25 cellular contexts compared by ENCODE assay signal in the genomic region with DNA sequence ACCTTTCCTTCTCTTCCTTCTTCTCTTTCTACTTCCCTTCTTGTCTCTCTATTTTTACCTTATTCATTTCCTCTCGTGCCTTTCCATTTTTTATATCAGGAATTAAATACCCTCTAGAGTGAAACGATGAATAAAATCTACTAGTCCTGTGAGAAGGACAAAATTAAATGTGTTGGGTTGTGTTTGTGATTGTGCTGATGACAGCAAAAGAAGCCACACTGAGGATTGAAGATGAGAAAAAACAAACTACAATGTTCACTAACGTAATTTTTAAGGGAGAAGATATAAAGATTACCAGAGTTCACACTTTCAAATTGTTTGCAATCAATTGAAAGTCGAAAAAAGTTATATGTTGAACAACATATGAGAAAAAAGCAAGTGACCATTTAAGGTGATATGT.
"Had no signal": no experiment of that assay in that cellular context is flagged by ENCODE, and none has a peak within 500 bp of the region (broad histone marks: within the 10 kb centered on the region; RNA-seq: fewer than 3 reads in every experiment).

No MANE protein-coding gene starts in this region.

- ATAC-seq: effector memory CD8-positive, alpha-beta T cell; esophagus mucosa; foreskin keratinocyte; gastrocnemius medialis; gastroesophageal sphincter; heart left ventricle; heart right ventricle had no signal

- H3K36me3 ChIP-seq: colonic mucosa, esophagus muscularis mucosa, esophagus squamous epithelium, gastrocnemius medialis, gastroesophageal sphincter, heart left ventricle, heart right ventricle had no signal

- H3K9me3 Mint-ChIP-seq: dendritic cell treated with granulocyte-macrophage colony-stimulating factor and Interleukin-4, amounts not matched to agents 40 ng/mL and 50 ng/mL, for 4 days; endodermal cell had no signal

- H3K27me3 ChIP-seq: colonic mucosa, dorsolateral prefrontal cortex, esophagus muscularis mucosa, esophagus squamous epithelium, foreskin keratinocyte, gastrocnemius medialis, gastroesophageal sphincter, heart left ventricle, heart right ventricle had no signal

- H3K9me3 ChIP-seq: colonic mucosa, esophagus muscularis mucosa, esophagus squamous epithelium, gastrocnemius medialis, gastroesophageal sphincter, heart left ventricle, heart right ventricle had no signal

- H3K4me3 Mint-ChIP-seq: dendritic cell treated with granulocyte-macrophage colony-stimulating factor and Interleukin-4, amounts not matched to agents 40 ng/mL and 50 ng/mL, for 4 days; effector memory CD8-positive, alpha-beta T cell; endodermal cell had no signal

- H3K4me3 ChIP-seq: colonic mucosa, coronary artery, dorsolateral prefrontal cortex, esophagus muscularis mucosa, esophagus squamous epithelium, gastrocnemius medialis, gastroesophageal sphincter, heart left ventricle, heart right ventricle had no signal

- DNase-seq: colonic mucosa; cortex of kidney; dermis blood vessel endothelial cell; dorsolateral prefrontal cortex; effector CD4-positive, alpha-beta T cell; effector CD8-positive, alpha-beta T cell; effector memory CD4-positive, alpha-beta T cell; effector memory CD8-positive, alpha-beta T cell; endodermal cell; erythroblast; esophagus squamous epithelium; foreskin fibroblast; foreskin keratinocyte; foreskin melanocyte; gastrocnemius medialis; glutamatergic neuron; head of caudate nucleus; heart left ventricle; heart right ventricle had no signal

- H3K27ac ChIP-seq: colonic mucosa, coronary artery, dorsolateral prefrontal cortex, epithelial cell of prostate, esophagus muscularis mucosa, esophagus squamous epithelium, foreskin keratinocyte, gastrocnemius medialis, gastroesophageal sphincter, heart left ventricle, heart right ventricle had no signal

- H3K4me1 ChIP-seq: colonic mucosa, esophagus squamous epithelium, foreskin keratinocyte, gastrocnemius medialis, heart left ventricle, heart right ventricle had no signal

- H3K27me3 Mint-ChIP-seq: dendritic cell treated with granulocyte-macrophage colony-stimulating factor and Interleukin-4, amounts not matched to agents 40 ng/mL and 50 ng/mL, for 4 days; effector memory CD8-positive, alpha-beta T cell had no signal

- H3K27ac Mint-ChIP-seq: dendritic cell treated with granulocyte-macrophage colony-stimulating factor and Interleukin-4, amounts not matched to agents 40 ng/mL and 50 ng/mL, for 4 days; effector memory CD8-positive, alpha-beta T cell; endodermal cell had no signal
